10 cellular contexts compared by ENCODE assay signal in the genomic region with DNA sequence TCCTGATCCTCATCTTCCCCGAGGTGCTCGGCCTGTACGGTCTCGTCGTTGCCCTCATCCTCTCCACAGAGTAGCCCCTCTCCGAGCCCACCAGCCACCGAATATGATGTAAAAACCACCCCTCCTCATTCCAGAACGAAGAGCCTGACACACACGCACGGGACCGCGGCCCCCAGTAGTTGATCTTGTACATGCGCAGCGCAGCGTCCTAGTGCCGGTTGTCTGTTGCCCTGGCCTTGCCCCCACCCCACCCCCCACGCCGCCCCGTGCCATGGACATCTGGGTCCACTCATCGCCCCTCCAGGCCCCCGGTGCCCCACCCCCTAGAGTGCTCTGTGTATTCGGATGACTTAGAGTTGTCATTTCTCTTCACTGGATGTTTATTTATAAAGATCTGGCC. TPM values are rescaled to one million over a fixed set of nuclear protein-coding genes. Genes with fewer than 3 reads are reported as not detected.
DNase-seq lines count a peak whose midpoint lies in the region; ATAC-seq and TF ChIP-seq lines count a peak whose summit lies in the region.
"Had no signal": no experiment of that assay in that cellular context is flagged by ENCODE, and none has a peak within 500 bp of the region (broad histone marks: within the 10 kb centered on the region; RNA-seq: fewer than 3 reads in every experiment).

No MANE protein-coding gene starts in this region.

- H3K36me3 Mint-ChIP-seq in naive thymus-derived CD8-positive, alpha-beta T cell, result no peaks in the 10 kb centered on the region

- H3K36me3 ChIP-seq in MG63, result no peaks in the 10 kb centered on the region

- no peaks in the 10 kb centered on the region for H3K9me3 ChIP-seq in MG63

- DNase-seq in Right ventricle myocardium inferior (ENCODE audit: missing footprints) (no peak), cardiac septum (ENCODE audit: low spot score) (no peak), dorsolateral prefrontal cortex (no peak), MG63 (no peak), mesenteric fat pad (ENCODE audit: low spot score) (no peak)
- DNase-seq in naive thymus-derived CD8-positive, alpha-beta T cell, result peak in 1 of 10 donors; percentile 57
- no peak for DNase-seq in stimulated activated CD4-positive, alpha-beta T cell treated with anti-CD3 and anti-CD28 coated beads, Interleukin-2, amount 100 ng/mL, for 24 hours
- DNase-seq: effector memory CD4-positive, alpha-beta T cell; NCI-H187 had no signal

- H3K27me3 Mint-ChIP-seq in naive thymus-derived CD8-positive, alpha-beta T cell, result no peaks in the 10 kb centered on the region

- POLR2A ChIA-PET in naive thymus-derived CD8-positive, alpha-beta T cell (lab: Charles Lee), result interaction anchor here (1.1 to 10.6 kb wide), 11 partner anchors 8 to 163 kb away, joined by 3 to 209 read pairs (median 27); partner anchors contain the start of genes BICRAL, RPL7L1 and TBCC

- H3K4me3 ChIP-seq in dorsolateral prefrontal cortex, result peak overlapping the region in 48 of 59 donors; percentile 40 to 76 (median 64)
- H3K4me3 ChIP-seq in MG63, result no peak overlapping the region

- peak; percentile 22 for ATAC-seq in Right ventricle myocardium inferior
- ATAC-seq in naive thymus-derived CD8-positive, alpha-beta T cell, result no peak
- ATAC-seq in HG03565 (IDR thresholded peaks at IDR 0.05; ENCODE audit: unreplicated experiment), result no peak

- H3K27ac ChIP-seq in dorsolateral prefrontal cortex, result peak overlapping the region in 36 of 59 donors; percentile 16 to 91 (median 74)

- no peak for TF ChIP-seq CTCF in dorsolateral prefrontal cortex (IDR thresholded peaks at IDR 0.05 in 54 of 56, conservative IDR thresholded peaks at IDR 0.05 in 2 of 56; ENCODE audit: low read depth in 1 of 56, partially characterized antibody in 56 of 56)

- peaks cover 11 to 25% (median 19%) of the 10 kb centered on the region in 4 donors for H3K4me1 Mint-ChIP-seq in naive thymus-derived CD8-positive, alpha-beta T cell

- intact Hi-C loops in Right ventricle myocardium inferior (cut with DNase I) (loop anchor here (5.0 kb wide), 2 partner anchors 150 to 170 kb away; partner anchors contain the start of gene RPL7L1), cardiac septum (cut with DNase I) (loop anchor here (2.0 to 5.0 kb wide), 2 partner anchors 65 to 151 kb away; partner anchors contain the start of gene RPL7L1), dorsolateral prefrontal cortex (cut with DNase I) (loop anchor here (2.0 to 10.0 kb wide), 4 partner anchors 17 to 150 kb away; partner anchors contain the start of genes BICRAL (in 1 of the 2) and RPL7L1 (in 1 of the 2))

- H3K27me3 ChIP-seq in dorsolateral prefrontal cortex (no peaks in the 10 kb centered on the region), MG63 (no peaks in the 10 kb centered on the region)

- peak overlapping the region in 9 of 10 donors; percentile 93 to 99 (median 97) for H3K27ac Mint-ChIP-seq in naive thymus-derived CD8-positive, alpha-beta T cell

- H3K4me3 Mint-ChIP-seq in naive thymus-derived CD8-positive, alpha-beta T cell, result peak overlapping the region; percentile 61 to 98 (median 88)

- H3K9me3 Mint-ChIP-seq in naive thymus-derived CD8-positive, alpha-beta T cell, result no peaks in the 10 kb centered on the region

RNA-seq across cellular contexts. Expression of gene PRPH2, which starts 5.2 kb away (rescaled TPM):
- 0.49 TPM for total RNA-seq in Right ventricle myocardium inferior
- 0.70 TPM for total RNA-seq in cardiac septum
- total RNA-seq in dorsolateral prefrontal cortex, result 10 to 100 TPM in 3 of 120 experiments, 1 to 10 TPM in 117; 1.0 to 12.1 (median 4.6) TPM
- total RNA-seq in naive thymus-derived CD8-positive, alpha-beta T cell, result under 1 TPM in 1 of 2 experiments, not detected in 1; 0.33 TPM
- under 1 TPM in 1 of 3 donors, not detected in 2; 0.08 TPM for polyA plus RNA-seq in naive thymus-derived CD8-positive, alpha-beta T cell
- not detected in 2 replicates for total RNA-seq in MG63 (2014; rRNA removed; shearing (Covaris generic); ENCODE audit: low replicate concordance)
- 1.4 TPM for total RNA-seq in mesenteric fat pad

RNA-seq across cellular contexts. Expression of gene TBCC, which starts 18.3 kb away (rescaled TPM):
- total RNA-seq in Right ventricle myocardium inferior, result 12.0 TPM
- total RNA-seq in cardiac septum, result 11.0 TPM
- total RNA-seq in dorsolateral prefrontal cortex, result 10 to 100 TPM; 12.9 to 35.3 (median 26.6) TPM
- 10 to 100 TPM; 76.0 to 77.0 TPM for total RNA-seq in naive thymus-derived CD8-positive, alpha-beta T cell
- polyA plus RNA-seq in naive thymus-derived CD8-positive, alpha-beta T cell, result 100 to 1,000 TPM; 112 to 126 (median 125) TPM
- total RNA-seq in MG63 (2014; rRNA removed; shearing (Covaris generic); ENCODE audit: low replicate concordance), result 29.2 and 37.5 TPM in 2 replicates
- total RNA-seq in mesenteric fat pad, result 13.8 TPM

RNA-seq across cellular contexts. Expression of gene BICRAL, which starts 54.2 kb away (rescaled TPM):
- total RNA-seq in Right ventricle myocardium inferior (11.6 TPM), cardiac septum (11.3 TPM), dorsolateral prefrontal cortex (10 to 100 TPM; 23.2 to 39.9 (median 31.0) TPM), mesenteric fat pad (12.5 TPM)
- total RNA-seq in naive thymus-derived CD8-positive, alpha-beta T cell, result 10 to 100 TPM; 38.6 to 39.9 TPM
- 1 to 10 TPM; 3.6 to 6.3 (median 4.2) TPM for polyA plus RNA-seq in naive thymus-derived CD8-positive, alpha-beta T cell
- total RNA-seq in MG63 (2014; rRNA removed; shearing (Covaris generic); ENCODE audit: low replicate concordance), result 0.40 and 2.3 TPM in 2 replicates
